8 cellular contexts compared by ENCODE assay signal in genomic region chr5:32092938-32093812, GRCh38.
A peak's percentile ranks its signal among the peaks of the same experiment; 100 is the strongest.
DNase-seq lines count a peak whose midpoint lies in the region; ATAC-seq and TF ChIP-seq lines count a peak whose summit lies in the region.

No MANE protein-coding gene starts in this region.

- H3K36me3 ChIP-seq in lung (ENCODE audit: control insufficient read depth in 2 of 2, insufficient read depth in 2 of 2, low read length in 2 of 2) = peaks cover 0 to 28% of the 10 kb centered on the region in 2 donors

- 69 to 71% methylated on average over 20 of the region's 20 CpGs for WGBS in lung, 2 donors

- peaks cover 5% of the 10 kb centered on the region in 2 donors for H3K4me1 ChIP-seq in lung (ENCODE audit: control insufficient read depth in 2 of 2, insufficient read depth in 2 of 2, low read length in 2 of 2)

- DNase-seq in COLO668 (lab: John Stamatoyannopoulos, UW; ENCODE audit: unreplicated experiment) (peak; percentile 35), NCI-H524 treated with DMSO at 0.1 percent for 48 hours (lab: John Stamatoyannopoulos, UW) (peak; percentile 15), dermis blood vessel endothelial cell (peak; percentile 90), lung (ENCODE audit: low spot score) (peak; percentile 66)
- peak; percentile 75 for DNase-seq in activated CD4-positive, alpha-beta T cell treated with anti-CD3 and anti-CD28 coated beads for 48 hours
- peak; percentile 25 to 50 for DNase-seq in stimulated activated CD8-positive, alpha-beta memory T cell treated with anti-CD3 and anti-CD28 coated beads, Interleukin-15, amount 100 ng/mL, for 48 hours (ENCODE audit: low read depth in 2 of 2)

- peak overlapping the region in 1 of 2 donors; percentile 37 for H3K27ac ChIP-seq in lung (ENCODE audit: low read depth in 1 of 2, low read length in 1 of 2)

- peak; percentile 57 for TF ChIP-seq CTCF in lung (IDR thresholded peaks at IDR 0.05; ENCODE audit: control extremely low read depth, extremely low read depth)

- H3K4me3 ChIP-seq in lung = no peak overlapping the region

- H3K27me3 ChIP-seq in lung (ENCODE audit: control insufficient read depth, insufficient read depth) = no peaks in the 10 kb centered on the region

- ATAC-seq in GM19463 (IDR thresholded peaks at IDR 0.05; ENCODE audit: unreplicated experiment) (peak; percentile 94), HG03558 (IDR thresholded peaks at IDR 0.05; ENCODE audit: extremely low read depth, unreplicated experiment) (peak; percentile 88), lung (ENCODE audit: insufficient read depth, low FRiP score) (peak; percentile 39)

- no peaks in the 10 kb centered on the region for H3K9me3 ChIP-seq in lung (ENCODE audit: control insufficient read depth in 2 of 2, insufficient read depth in 1 of 2, low read length in 1 of 2)

Comparison
In these comparisons a context has a peak if more than half of its experiments do, and no peak if none do; other contexts are left out.
1. DNase-seq: peak in every context shown above with its lines; median percentile 90 in dermis blood vessel endothelial cell; 75 in activated CD4-positive, alpha-beta T cell treated with anti-CD3 and anti-CD28 coated beads for 48 hours; 66 in lung; 38 in stimulated activated CD8-positive, alpha-beta memory T cell treated with anti-CD3 and anti-CD28 coated beads, Interleukin-15, amount 100 ng/mL, for 48 hours; 35 in COLO668; 15 in NCI-H524 treated with DMSO at 0.1 percent for 48 hours.
2. ATAC-seq: peak in every context shown above with its lines; median percentile 94 in GM19463; 88 in HG03558; 39 in lung.